28 cellular contexts compared by ENCODE assay signal in genomic region chr12:42871831-42872230, GRCh38.
A peak's percentile ranks its signal among the peaks of the same experiment; 100 is the strongest.
DNase-seq lines count a peak whose midpoint lies in the region; ATAC-seq, FAIRE-seq and TF ChIP-seq lines count a peak whose summit lies in the region.
"Had no signal": no experiment of that assay in that cellular context is flagged by ENCODE, and none has a peak within 500 bp of the region (broad histone marks: within the 10 kb centered on the region; RNA-seq: fewer than 3 reads in every experiment).

No MANE protein-coding gene starts in this region.

- DNase-seq in A549 (ENCODE audit: low read depth in 1 of 2, low spot score in 1 of 2) (no peak), M059J (ENCODE audit: low read depth) (peak; percentile 29), astrocyte of the cerebellum (ENCODE audit: low read depth) (peak; percentile 36), mesendoderm (no peak)
- DNase-seq in activated CD4-positive, alpha-beta T cell treated with anti-CD3 and anti-CD28 coated beads, Interleukin-2, amount 10 ng/mL, durations not matched to agents 7 days and 5 days, result no peak
- DNase-seq: ACHN; AML-193; BE2C; CD4-positive, alpha-beta T cell; CD8-positive, alpha-beta memory T cell; DMS 273 treated with DMSO at 0.1 percent for 48 hours; DMS53; DMS79 treated with DMSO at 0.1 percent for 48 hours; GF-D8; GM23248; H7 had no signal

- no peak for TF ChIP-seq EP300 in A549 (IDR thresholded peaks at IDR 0.05)

- in situ Hi-C loops in astrocyte of the cerebellum (cut with HindIII; ENCODE audit: low sequenced_read_pairs), result no loop called here

- H3K79me2 ChIP-seq in mesendoderm (ENCODE audit: control insufficient read depth, insufficient read depth, low read length), result no peaks in the 10 kb centered on the region

- H3K36me3 Mint-ChIP-seq in activated CD4-positive, alpha-beta T cell treated with anti-CD3 and anti-CD28 coated beads, Interleukin-2, amount 10 ng/mL, durations not matched to agents 7 days and 5 days (ENCODE audit: low read depth), result no peaks in the 10 kb centered on the region
- H3K36me3 Mint-ChIP-seq: CD14-positive monocyte; CD8-positive, alpha-beta memory T cell had no signal

- no peak overlapping the region for H3K27ac Mint-ChIP-seq in activated CD4-positive, alpha-beta T cell treated with anti-CD3 and anti-CD28 coated beads, Interleukin-2, amount 10 ng/mL, durations not matched to agents 7 days and 5 days
- H3K27ac Mint-ChIP-seq: CD14-positive monocyte; CD4-positive, alpha-beta T cell; CD8-positive, alpha-beta memory T cell had no signal

- no peaks in the 10 kb centered on the region for H3K27me3 Mint-ChIP-seq in activated CD4-positive, alpha-beta T cell treated with anti-CD3 and anti-CD28 coated beads, Interleukin-2, amount 10 ng/mL, durations not matched to agents 7 days and 5 days
- H3K27me3 Mint-ChIP-seq: CD4-positive, alpha-beta T cell had no signal

- no peaks in the 10 kb centered on the region for H3K79me1 ChIP-seq in mesendoderm (ENCODE audit: low read length)

- no peak overlapping the region for H3K9ac ChIP-seq in mesendoderm (ENCODE audit: low read length)
- H3K9ac ChIP-seq: BLaER1 treated with 17β-estradiol and CSF1 and Interleukin-3, amounts not matched to agents 10 nM and 100 nM; GM23248 had no signal

- FAIRE-seq in A549 (lab: Jason Lieb, UNC), result peak; percentile 39
- FAIRE-seq: A204.1, D721Med, GM12891, GM18507, GM19239, H1 had no signal

- H2BK120ac ChIP-seq in mesendoderm (ENCODE audit: low read depth, low read length), result no peak overlapping the region

- no peak overlapping the region for H3K4me3 Mint-ChIP-seq in activated CD4-positive, alpha-beta T cell treated with anti-CD3 and anti-CD28 coated beads, Interleukin-2, amount 10 ng/mL, durations not matched to agents 7 days and 5 days
- H3K4me3 Mint-ChIP-seq: CD14-positive monocyte; CD4-positive, alpha-beta T cell; CD8-positive, alpha-beta memory T cell had no signal

- no peak overlapping the region for H3K23ac ChIP-seq in mesendoderm (ENCODE audit: low read length)

- peaks cover 5% of the 10 kb centered on the region; the same call in 1 of the 3 replicates for H3K4me1 ChIP-seq in A549
- H3K4me1 ChIP-seq in mesendoderm (ENCODE audit: control insufficient read depth, low read depth, low read length), result no peaks in the 10 kb centered on the region
- H3K4me1 ChIP-seq: BE2C; BLaER1 treated with 17β-estradiol and CSF1 and Interleukin-3, amounts not matched to agents 10 nM and 100 nM had no signal

- H3K27ac ChIP-seq in A549 (no peak overlapping the region), mesendoderm (ENCODE audit: low read depth, low read length) (no peak overlapping the region)
- H3K27ac ChIP-seq: 22Rv1; BLaER1 treated with 17β-estradiol and CSF1 and Interleukin-3, amounts not matched to agents 10 nM and 100 nM; GM23248 had no signal

- no peak overlapping the region for H4K8ac ChIP-seq in mesendoderm (ENCODE audit: low read depth, low read length)

- H3K4me2 ChIP-seq in A549, result no peak overlapping the region
- H3K4me2 ChIP-seq in mesendoderm (ENCODE audit: low read length), result no peak overlapping the region
- H3K4me2 ChIP-seq: BLaER1 treated with 17β-estradiol and CSF1 and Interleukin-3, amounts not matched to agents 10 nM and 100 nM had no signal

- H3K27me3 ChIP-seq in mesendoderm (ENCODE audit: insufficient read depth, low read length, poor library complexity), result no peaks in the 10 kb centered on the region
- H3K27me3 ChIP-seq: BE2C; BLaER1 treated with 17β-estradiol and CSF1 and Interleukin-3, amounts not matched to agents 10 nM and 100 nM had no signal

- H3K9me3 ChIP-seq in A549, result no peaks in the 10 kb centered on the region
- H3K9me3 ChIP-seq: BE2C; BLaER1 treated with 17β-estradiol and CSF1 and Interleukin-3, amounts not matched to agents 10 nM and 100 nM had no signal

- WGBS in A549 (ENCODE audit: missing lambda C conversion rate), result 28% methylated on average over 3 of the region's 3 CpGs
- no CpG with 5 or more reads among the region's 3 CpGs for WGBS in mesendoderm (ENCODE audit: extremely low coverage, insufficient coverage, low lambda C conversion rate)

- no peak for TF ChIP-seq POLR2A in A549 (IDR thresholded peaks at IDR 0.05; ENCODE audit: low read length)

- peak overlapping the region; percentile 74 for H2BK15ac ChIP-seq in mesendoderm (replicated peaks; ENCODE audit: low read depth)

- H3K56ac ChIP-seq in mesendoderm (ENCODE audit: low read length), result no peak overlapping the region

- H3K4me3 ChIP-seq in A549, result no peak overlapping the region
- no peak overlapping the region for H3K4me3 ChIP-seq in astrocyte of the cerebellum (ENCODE audit: low read depth, low read length)
- no peak overlapping the region for H3K4me3 ChIP-seq in mesendoderm (ENCODE audit: low read length)
- H3K4me3 ChIP-seq: BLaER1 treated with 17β-estradiol and CSF1 and Interleukin-3, amounts not matched to agents 10 nM and 100 nM; GM23248 had no signal

- ATAC-seq in A549, result no peak
- no peak for ATAC-seq in GM18520 (IDR thresholded peaks at IDR 0.05; ENCODE audit: unreplicated experiment)
- no peak for ATAC-seq in HG02678 (IDR thresholded peaks at IDR 0.05; ENCODE audit: unreplicated experiment)
- ATAC-seq: HCT116 had no signal

- TF ChIP-seq CTCF in A549 (IDR thresholded peaks at IDR 0.05) (no peak), astrocyte of the cerebellum (IDR thresholded peaks at IDR 0.05; ENCODE audit: low read depth, low read length, missing control alignments) (no peak)

- no peaks in the 10 kb centered on the region for H3K36me3 ChIP-seq in mesendoderm (ENCODE audit: control insufficient read depth, insufficient read depth, low read length)
- H3K36me3 ChIP-seq: BE2C; BLaER1 treated with 17β-estradiol and CSF1 and Interleukin-3, amounts not matched to agents 10 nM and 100 nM had no signal

- H3K4ac ChIP-seq in mesendoderm (ENCODE audit: low read depth, low read length), result no peak overlapping the region

- H3K4me1 Mint-ChIP-seq in activated CD4-positive, alpha-beta T cell treated with anti-CD3 and anti-CD28 coated beads, Interleukin-2, amount 10 ng/mL, durations not matched to agents 7 days and 5 days, result no peaks in the 10 kb centered on the region
- H3K4me1 Mint-ChIP-seq: CD14-positive monocyte; CD8-positive, alpha-beta memory T cell had no signal

- H4K5ac ChIP-seq in mesendoderm (ENCODE audit: low read length), result no peak overlapping the region

- no peak for TF ChIP-seq RAD21 in A549 (conservative IDR thresholded peaks at IDR 0.05 in 1 of 2, IDR thresholded peaks at IDR 0.05 in 1 of 2)

- H2BK5ac ChIP-seq in mesendoderm (ENCODE audit: low read length), result no peak overlapping the region

- no peak overlapping the region for H2AK5ac ChIP-seq in mesendoderm (ENCODE audit: low read length)

- POLR2A ChIA-PET in A549 (lab: Yijun Ruan, JAX), result no interaction called here
- POLR2A ChIA-PET in activated CD4-positive, alpha-beta T cell treated with anti-CD3 and anti-CD28 coated beads, Interleukin-2, amount 10 ng/mL, durations not matched to agents 7 days and 5 days (lab: Charles Lee), result no interaction called here

- no peaks in the 10 kb centered on the region for H3K9me3 Mint-ChIP-seq in activated CD4-positive, alpha-beta T cell treated with anti-CD3 and anti-CD28 coated beads, Interleukin-2, amount 10 ng/mL, durations not matched to agents 7 days and 5 days

- CTCF ChIA-PET in A549 (lab: Yijun Ruan, JAX), result no interaction called here
- CTCF ChIA-PET in activated CD4-positive, alpha-beta T cell treated with anti-CD3 and anti-CD28 coated beads, Interleukin-2, amount 10 ng/mL, durations not matched to agents 7 days and 5 days (lab: Charles Lee), result no interaction called here

- no peak overlapping the region for H3K18ac ChIP-seq in mesendoderm (ENCODE audit: low read length)

TF ChIP-seq in A549, 52 proteins besides CTCF, POLR2A, EP300 and RAD21:
- TF ChIP-seq ESRRA (IDR thresholded peaks at IDR 0.05; ENCODE audit: borderline replicate concordance, low read length) (no peak), RNF2 (IDR thresholded peaks at IDR 0.05; ENCODE audit: borderline replicate concordance, low read depth) (no peak)
- TF ChIP-seq, protein P1, sequence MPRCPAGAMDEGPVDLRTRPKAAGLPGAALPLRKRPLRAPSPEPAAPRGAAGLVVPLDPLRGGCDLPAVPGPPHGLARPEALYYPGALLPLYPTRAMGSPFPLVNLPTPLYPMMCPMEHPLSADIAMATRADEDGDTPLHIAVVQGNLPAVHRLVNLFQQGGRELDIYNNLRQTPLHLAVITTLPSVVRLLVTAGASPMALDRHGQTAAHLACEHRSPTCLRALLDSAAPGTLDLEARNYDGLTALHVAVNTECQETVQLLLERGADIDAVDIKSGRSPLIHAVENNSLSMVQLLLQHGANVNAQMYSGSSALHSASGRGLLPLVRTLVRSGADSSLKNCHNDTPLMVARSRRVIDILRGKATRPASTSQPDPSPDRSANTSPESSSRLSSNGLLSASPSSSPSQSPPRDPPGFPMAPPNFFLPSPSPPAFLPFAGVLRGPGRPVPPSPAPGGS (IDR thresholded peaks at IDR 0.05), result no peak

Comparison
In these comparisons a context has a peak if more than half of its experiments do, and no peak if none do; other contexts are left out.
1. DNase-seq: peak in M059J (single experiment) and astrocyte of the cerebellum (single experiment); none in A549 (0 of 2), mesendoderm (single experiment) and activated CD4-positive, alpha-beta T cell treated with anti-CD3 and anti-CD28 coated beads, Interleukin-2, amount 10 ng/mL, durations not matched to agents 7 days and 5 days (single experiment).